Comparison of ENCODE assay signal across 8 cellular contexts in genomic region chr1:43358746-43359693, GRCh38. TPM values are rescaled to one million over a fixed set of nuclear protein-coding genes. Genes with fewer than 3 reads are reported as not detected.
DNase-seq lines count a peak whose midpoint lies in the region; ATAC-seq, FAIRE-seq and TF ChIP-seq lines count a peak whose summit lies in the region.

CDC20 (plus strand) TSS chr1:43358981; CDS start chr1:43359216, 235 bp downstream.

- H3K27ac ChIP-seq in adrenal gland (peak within 1 kb of the TSS in 4 of 5 donors; percentile 81 to 91 (median 84)), heart left ventricle (peak within 1 kb of the TSS; percentile 85 to 98 (median 94)), upper lobe of right lung (peak within 1 kb of the TSS; percentile 94)

- TF ChIP-seq CTCF in adrenal gland (IDR thresholded peaks at IDR 0.05) = no peak
- TF ChIP-seq CTCF in heart left ventricle (IDR thresholded peaks at IDR 0.05) = no peak
- no peak for TF ChIP-seq CTCF in upper lobe of right lung (IDR thresholded peaks at IDR 0.05)

- intact Hi-C loops in adrenal gland (cut with DNase I) (loop anchor here in 1 of 2 donors (5.0 kb wide), 1 partner anchor 122 kb away; no protein-coding TSS in a partner anchor), heart left ventricle (cut with DNase I) (loop anchor here in 5 of 10 donors (1.0 to 5.0 kb wide), 4 partner anchors 9 to 122 kb away; partner anchors contain the start of gene ELOVL1 (in 1 of the 5)), posterior cingulate gyrus (cut with DNase I) (loop anchor here (5.0 kb wide), 1 partner anchor 62 kb away; no protein-coding TSS in a partner anchor), upper lobe of right lung (cut with DNase I) (loop anchor here (10.0 kb wide), 1 partner anchor 124 kb away; no protein-coding TSS in a partner anchor)

- H3K27me3 ChIP-seq in adrenal gland (no peaks in the 10 kb centered on the region), heart left ventricle (no peaks in the 10 kb centered on the region), upper lobe of right lung (no peaks in the 10 kb centered on the region)

- DNase-seq in GM12892 (ENCODE audit: insufficient read length) = peak; percentile 91
- DNase-seq in NCI-H146 (lab: John Stamatoyannopoulos, UW) = peak; percentile 95
- peak; percentile 90 to 97 (median 95) for DNase-seq in T-helper 1 cell
- peak; percentile 98 to 99 (median 99) for DNase-seq in adrenal gland
- peak; percentile 98 to 99 (median 99) for DNase-seq in heart left ventricle
- peak; percentile 95 to 100 (median 98) for DNase-seq in posterior cingulate gyrus
- DNase-seq in upper lobe of right lung = peak; percentile 100

- H3K36me3 ChIP-seq in adrenal gland (replicated peaks in 1 of 2) (peaks cover 0 to 29% of the 10 kb centered on the region in 2 donors), heart left ventricle (peaks cover under 1 to 36% (median 32%) of the 10 kb centered on the region in 9 donors), upper lobe of right lung (peaks cover 31% of the 10 kb centered on the region)

- no peaks in the 10 kb centered on the region for H3K9me3 ChIP-seq in adrenal gland (replicated peaks in 1 of 3)
- H3K9me3 ChIP-seq in heart left ventricle = no peaks in the 10 kb centered on the region
- no peaks in the 10 kb centered on the region for H3K9me3 ChIP-seq in upper lobe of right lung

- H3K4me1 ChIP-seq in adrenal gland (replicated peaks in 1 of 2) (peaks cover 5 to 18% of the 10 kb centered on the region in 2 donors), heart left ventricle (peaks cover 0 to 21% (median 11%) of the 10 kb centered on the region in 12 donors), upper lobe of right lung (peaks cover 6% of the 10 kb centered on the region)

- peak; percentile 96 for FAIRE-seq in GM12892 (lab: Jason Lieb, UNC)

- TF ChIP-seq POLR2A in GM12892 (IDR thresholded peaks at IDR 0.05; ENCODE audit: low read depth, low read length) (peak; percentile 66), adrenal gland (IDR thresholded peaks at IDR 0.05) (no peak), heart left ventricle (IDR thresholded peaks at IDR 0.05) (no peak)

- 0 to 4% (median 3%) methylated on average over 19 to 59 of the region's 59 CpGs for WGBS in adrenal gland, 4 donors
- WGBS in heart left ventricle, 4 donors = 2 to 3% (median 3%) methylated on average over 44 to 59 of the region's 59 CpGs

- ATAC-seq in HG02852 (IDR thresholded peaks at IDR 0.05; ENCODE audit: unreplicated experiment) (peak; percentile 93), heart left ventricle (peak; percentile 98 to 100 (median 99)), upper lobe of right lung (peak; percentile 98)

- H3K4me3 ChIP-seq in adrenal gland (peak within 1 kb of the TSS; percentile 27 to 80 (median 65)), heart left ventricle (peak within 1 kb of the TSS; percentile 38 to 92 (median 70)), upper lobe of right lung (peak within 1 kb of the TSS; percentile 81)

RNA-seq across cellular contexts. Expression of gene CDC20, which starts in this region (rescaled TPM):
- polyA plus RNA-seq in GM12892 (2012; ENCODE audit: missing spikeins) = 42.4 TPM
- 1 to 10 TPM in 5 of 8 donors, under 1 TPM in 3; 0.32 to 4.0 (median 2.0) TPM for total RNA-seq in adrenal gland
- polyA plus RNA-seq in adrenal gland = 1 to 10 TPM in 2 of 3 donors, under 1 TPM in 1; 0.88 to 3.0 (median 2.6) TPM
- total RNA-seq in heart left ventricle = 10 to 100 TPM in 1 of 9 donors, 1 to 10 TPM in 5, under 1 TPM in 3; 0.45 to 16.9 (median 1.5) TPM
- polyA plus RNA-seq in heart left ventricle = under 1 TPM; 0.38 to 0.49 TPM
- total RNA-seq in upper lobe of right lung = 1.8 TPM

Comparison
In these comparisons a context has a peak if more than half of its experiments do, and no peak if none do; other contexts are left out.
1. Peak in every context shown above with its lines: DNase-seq, ATAC-seq, H3K4me3 ChIP-seq and H3K27ac ChIP-seq.